In genomic region chr4:111788046-111788642, GRCh38 we compare ENCODE assay signal across 18 cellular contexts.
A peak's percentile ranks its signal among the peaks of the same experiment; 100 is the strongest.
DNase-seq lines count a peak whose midpoint lies in the region; ATAC-seq and TF ChIP-seq lines count a peak whose summit lies in the region.
"Had no signal": no experiment of that assay in that cellular context is flagged by ENCODE, and none has a peak within 500 bp of the region (broad histone marks: within the 10 kb centered on the region; RNA-seq: fewer than 3 reads in every experiment).

No MANE protein-coding gene starts in this region.

- intact Hi-C loops in dorsolateral prefrontal cortex (cut with DNase I) = no loop called here

- peak overlapping the region in 40 of 59 donors; percentile 2 to 51 (median 29) for H3K4me3 ChIP-seq in dorsolateral prefrontal cortex
- peak overlapping the region; percentile 47 for H3K4me3 ChIP-seq in skeletal muscle satellite cell (ENCODE audit: low read length)
- H3K4me3 ChIP-seq: esophagus muscularis mucosa, pancreas, thoracic aorta had no signal

- TF ChIP-seq CTCF in dorsolateral prefrontal cortex (IDR thresholded peaks at IDR 0.05 in 54 of 56, conservative IDR thresholded peaks at IDR 0.05 in 2 of 56; ENCODE audit: low read depth in 1 of 56, partially characterized antibody in 56 of 56) = no peak

- H3K27me3 ChIP-seq in dorsolateral prefrontal cortex (peaks cover 0 to 39% (median 8%) of the 10 kb centered on the region in 45 donors), skeletal muscle satellite cell (ENCODE audit: control insufficient read depth, insufficient read depth, low read length) (peaks cover 3% of the 10 kb centered on the region)
- H3K27me3 ChIP-seq: pancreas had no signal

- H3K4me1 ChIP-seq in skeletal muscle satellite cell (ENCODE audit: control insufficient read depth, insufficient read depth, low read length) = no peaks in the 10 kb centered on the region
- H3K4me1 ChIP-seq: pancreas had no signal

- DNase-seq in NCI-H510A treated with DMSO at 0.1 percent for 48 hours (lab: John Stamatoyannopoulos, UW) = peak; percentile 27
- DNase-seq in dorsolateral prefrontal cortex = no peak
- peak; percentile 59 for DNase-seq in islet precursor cell
- DNase-seq in DMS153 (lab: John Stamatoyannopoulos, UW) = no peak
- DNase-seq in NCI-H1105 (lab: John Stamatoyannopoulos, UW) = no peak
- DNase-seq: activated CD4-positive, alpha-beta memory T cell treated with anti-CD3 and anti-CD28 coated beads for 36 hours; activated T-cell treated with anti-CD3 and anti-CD28 coated beads, Interleukin-2, amount 50 U/mL, for 24 hours; head of caudate nucleus; left colon; NCI-H2029 treated with DMSO at 0.1 percent for 48 hours; T-helper 1 cell had no signal

- no peaks in the 10 kb centered on the region for H3K36me3 ChIP-seq in skeletal muscle satellite cell (ENCODE audit: insufficient read depth, low read length)
- H3K36me3 ChIP-seq: esophagus muscularis mucosa, pancreas, thoracic aorta had no signal

- H3K27ac ChIP-seq in dorsolateral prefrontal cortex = no peak overlapping the region
- H3K27ac ChIP-seq: esophagus muscularis mucosa, pancreas, thoracic aorta had no signal

- H3K9me3 ChIP-seq in skeletal muscle satellite cell (replicated peaks; ENCODE audit: low read length) = no peaks in the 10 kb centered on the region
- H3K9me3 ChIP-seq: esophagus muscularis mucosa, pancreas, thoracic aorta had no signal

- ATAC-seq in HG03196 (IDR thresholded peaks at IDR 0.05; ENCODE audit: unreplicated experiment) = no peak
- ATAC-seq: activated naive CD4-positive, alpha-beta T cell treated with anti-CD3 and anti-CD28 coated beads, Interleukin-2, amount 50 U/mL, for 72 hours; left colon; pancreas; Right ventricle myocardium inferior had no signal

- H3K4me2 ChIP-seq in skeletal muscle satellite cell (ENCODE audit: low read length) = peak overlapping the region; percentile 65

- no peak overlapping the region for H3K9ac ChIP-seq in skeletal muscle satellite cell (ENCODE audit: low read depth, low read length)

Comparison
In these comparisons a context has a peak if more than half of its experiments do, and no peak if none do; other contexts are left out.
1. DNase-seq: peak in NCI-H510A treated with DMSO at 0.1 percent for 48 hours (single experiment) and islet precursor cell (single experiment); none in dorsolateral prefrontal cortex (0 of 10), DMS153 (single experiment) and NCI-H1105 (single experiment).